Comparison of ENCODE assay signal across 10 cellular contexts in the genomic region with DNA sequence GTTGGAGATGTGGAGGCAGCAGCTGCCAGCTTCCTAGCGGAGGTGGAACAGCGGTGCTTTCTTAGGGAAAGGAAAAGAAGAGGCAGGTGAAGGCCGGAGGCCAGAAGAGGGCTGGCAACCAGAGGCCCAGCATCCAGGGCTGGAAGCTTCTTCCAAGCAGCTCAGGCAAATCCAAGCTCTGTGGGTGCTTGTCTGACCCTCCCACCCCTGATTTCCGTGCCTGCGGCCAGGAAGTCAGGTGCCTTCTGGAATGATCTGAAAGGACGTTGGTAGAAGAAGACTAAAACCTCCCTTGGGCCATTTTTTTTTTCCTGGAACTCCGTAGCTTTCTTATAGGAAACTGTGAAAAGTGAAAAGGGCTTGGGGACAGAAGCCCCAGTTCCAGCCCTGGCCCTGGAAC. TPM values are rescaled to one million over a fixed set of nuclear protein-coding genes. Genes with fewer than 3 reads are reported as not detected.
"Had no signal": no experiment of that assay in that cellular context is flagged by ENCODE, and none has a peak within 500 bp of the region (broad histone marks: within the 10 kb centered on the region; RNA-seq: fewer than 3 reads in every experiment).

No MANE protein-coding gene starts in this region.

- H3K4me1 ChIP-seq: HAP-1 had no signal

- DNase-seq: GM23248, GOT3, H7, H9, HCEC 1CT, HFFc6 had no signal

- ATAC-seq: GM23338, HCT116 had no signal

- H3K4me3 ChIP-seq: GM23248, GM23338, HAP-1 had no signal

- H3K27ac ChIP-seq: GM23248 had no signal

- H3K4me2 ChIP-seq: GM23338 had no signal

- H2AFZ ChIP-seq: GM23248, GM23338 had no signal

- H3K9ac ChIP-seq: GM23248 had no signal

- H3K36me3 ChIP-seq: HAP-1 had no signal

- H3K9me3 ChIP-seq: HAP-1 had no signal

RNA-seq across cellular contexts. Expression of gene GABRR1, which starts 33.1 kb away (rescaled TPM):
- total RNA-seq: GM23248, H4, HFFc6 had no signal
- polyA plus RNA-seq: GM23248 had no signal
